1 cellular context compared by ENCODE assay signal in the genomic region with DNA sequence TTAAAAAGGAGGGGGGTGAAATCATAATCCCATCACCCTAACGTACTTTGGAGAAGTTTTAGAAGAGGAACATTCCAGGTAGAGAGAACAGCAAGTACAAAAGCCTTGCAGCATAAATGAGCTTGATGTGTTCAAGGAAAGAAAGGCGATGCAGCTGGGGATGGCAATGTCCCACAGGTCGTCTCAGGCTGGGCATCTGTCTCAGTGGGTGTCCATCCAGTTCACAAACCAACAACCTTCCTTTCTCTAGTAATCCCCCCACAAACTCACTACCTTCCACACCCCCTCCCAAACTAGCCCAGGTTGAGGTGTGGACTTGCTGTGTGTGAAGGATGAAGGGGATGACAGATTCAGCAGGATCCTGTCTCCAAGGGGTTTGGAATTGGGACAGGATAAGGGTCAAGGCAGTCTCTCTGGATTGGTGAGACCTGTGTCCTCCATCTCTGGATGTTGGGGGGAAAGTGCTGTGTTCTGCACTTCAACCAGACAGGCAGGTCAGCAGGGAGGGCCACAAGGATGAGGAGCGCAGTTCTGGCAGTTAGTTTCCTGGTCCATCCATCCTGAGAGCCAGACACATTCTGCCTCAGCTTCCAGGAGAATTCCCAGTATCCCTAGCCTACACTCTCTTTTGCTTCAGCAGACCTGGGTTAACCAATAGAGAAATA.
TF ChIP-seq lines count a peak whose summit lies in the region.

No MANE protein-coding gene starts in this region.

TF ChIP-seq in GM23338, 12 proteins besides CTCF, POLR2A, EP300 and RAD21 (continued from another document):
- no peak for TF ChIP-seq ZNF331 (CRISPR knock-in tag; IDR thresholded peaks at IDR 0.05; ENCODE audit: low read depth)
- no peak for TF ChIP-seq CREB1 (CRISPR knock-in tag; IDR thresholded peaks at IDR 0.05; ENCODE audit: low read depth)
- TF ChIP-seq NANOG (IDR thresholded peaks at IDR 0.05; ENCODE audit: borderline replicate concordance), result no peak
- no peak for TF ChIP-seq JUNB (IDR thresholded peaks at IDR 0.05; ENCODE audit: unreplicated experiment)
